10 cellular contexts compared by ENCODE assay signal in genomic region chr12:6769681-6770080, GRCh38. TPM values are rescaled to one million over a fixed set of nuclear protein-coding genes. Genes with fewer than 3 reads are reported as not detected.
DNase-seq lines count a peak whose midpoint lies in the region; ATAC-seq and TF ChIP-seq lines count a peak whose summit lies in the region.
"Had no signal": no experiment of that assay in that cellular context is flagged by ENCODE, and none has a peak within 500 bp of the region (broad histone marks: within the 10 kb centered on the region; RNA-seq: fewer than 3 reads in every experiment).

No MANE protein-coding gene starts in this region.

- H2AFZ ChIP-seq in GM23338, result no peak overlapping the region
- H2AFZ ChIP-seq in hepatocyte, result no peak overlapping the region

- H4K20me1 ChIP-seq in GM23338 (replicated peaks; ENCODE audit: insufficient read depth) (peaks cover 20% of the 10 kb centered on the region), hepatocyte (ENCODE audit: insufficient read depth, poor library complexity, severe bottlenecking) (peaks cover 26% of the 10 kb centered on the region)

- H3K9me3 ChIP-seq in hepatocyte (ENCODE audit: low read depth), result no peaks in the 10 kb centered on the region
- no peaks in the 10 kb centered on the region for H3K9me3 ChIP-seq in skeletal muscle satellite cell (replicated peaks; ENCODE audit: low read length)

- no peak for TF ChIP-seq CTCF in GM23338 (conservative IDR thresholded peaks at IDR 0.05; ENCODE audit: low read depth in 2 of 2)
- TF ChIP-seq CTCF in VCaP (conservative IDR thresholded peaks at IDR 0.05), result no peak
- TF ChIP-seq CTCF in hepatocyte (IDR thresholded peaks at IDR 0.05; ENCODE audit: poor library complexity), result no peak

- peaks cover 41% of the 10 kb centered on the region for H3K27me3 Mint-ChIP-seq in GM23338 (ENCODE audit: insufficient read depth, low read depth, poor library complexity)

- DNase-seq in GM23338 (ENCODE audit: low spot score) (no peak), hepatocyte (ENCODE audit: low spot score) (no peak), NCI-H524 treated with DMSO at 0.1 percent for 48 hours (lab: John Stamatoyannopoulos, UW) (no peak), AML-193 (lab: John Stamatoyannopoulos, UW) (no peak), NCI-H187 treated with DMSO at 0.1 percent for 48 hours (lab: John Stamatoyannopoulos, UW) (no peak)
- DNase-seq: NCI-H2029 had no signal

- no peak overlapping the region for H3K27ac Mint-ChIP-seq in GM23338

- peaks cover 61% of the 10 kb centered on the region for H3K4me1 Mint-ChIP-seq in GM23338

- no peaks in the 10 kb centered on the region for H3K36me3 ChIP-seq in GM23338 (ENCODE audit: insufficient read depth)
- H3K36me3 ChIP-seq in hepatocyte (replicated peaks; ENCODE audit: insufficient read depth, low read depth), result no peaks in the 10 kb centered on the region
- H3K36me3 ChIP-seq in skeletal muscle satellite cell (ENCODE audit: insufficient read depth, low read length), result peaks cover 28% of the 10 kb centered on the region

- ATAC-seq in GM23338, result no peak

- no peaks in the 10 kb centered on the region for H3K9me2 ChIP-seq in GM23338 (ENCODE audit: insufficient read depth)
- H3K9me2 ChIP-seq in hepatocyte (replicated peaks; ENCODE audit: insufficient read depth), result no peaks in the 10 kb centered on the region

- peaks cover 49% of the 10 kb centered on the region for H3F3A ChIP-seq in GM23338 (replicated peaks; ENCODE audit: low read depth)

- H3K9me3 Mint-ChIP-seq in GM23338, result no peaks in the 10 kb centered on the region; the same call in 2 of the 3 replicates

- H3K9ac ChIP-seq in skeletal muscle satellite cell (ENCODE audit: low read depth, low read length), result no peak overlapping the region

- WGBS in hepatocyte (ENCODE audit: low lambda C conversion rate, missing lambda C conversion rate), result 75% methylated on average over 3 of the region's 4 CpGs

- H3K27me3 ChIP-seq in GM23338 (ENCODE audit: insufficient read depth), result peaks cover 45% of the 10 kb centered on the region
- no peaks in the 10 kb centered on the region for H3K27me3 ChIP-seq in hepatocyte
- no peaks in the 10 kb centered on the region for H3K27me3 ChIP-seq in skeletal muscle satellite cell (ENCODE audit: control insufficient read depth, insufficient read depth, low read length)

- H3K79me2 ChIP-seq in GM23338 (replicated peaks; ENCODE audit: insufficient read depth) (peaks cover 20% of the 10 kb centered on the region), hepatocyte (peaks cover 32% of the 10 kb centered on the region)

- peaks cover 18% of the 10 kb centered on the region for H3K36me3 Mint-ChIP-seq in GM23338 (ENCODE audit: low read depth)

- H3K27ac ChIP-seq in GM23338 (ENCODE audit: low read depth) (no peak overlapping the region), VCaP (peak overlapping the region; percentile 97; the same call in 1 of the 2 replicates), hepatocyte (no peak overlapping the region)
- H3K27ac ChIP-seq: C4-2B had no signal

- no peak overlapping the region; the same call in 1 of the 2 replicates for H3K4me3 ChIP-seq in GM23338
- H3K4me3 ChIP-seq in hepatocyte, result no peak overlapping the region
- no peak overlapping the region for H3K4me3 ChIP-seq in skeletal muscle satellite cell (ENCODE audit: low read length)

- H3K4me2 ChIP-seq in GM23338 (peak overlapping the region; percentile 99), hepatocyte (peak overlapping the region; percentile 95), skeletal muscle satellite cell (ENCODE audit: low read length) (peak overlapping the region; percentile 93)

- H3K4me1 ChIP-seq in GM23338 (ENCODE audit: insufficient read depth) (peaks cover 50% of the 10 kb centered on the region), hepatocyte (ENCODE audit: insufficient read depth) (peaks cover 33% of the 10 kb centered on the region), skeletal muscle satellite cell (ENCODE audit: control insufficient read depth, insufficient read depth, low read length) (peaks cover 30% of the 10 kb centered on the region)

- H3K4me3 Mint-ChIP-seq in GM23338, result no peak overlapping the region

TF ChIP-seq in GM23338, 12 proteins besides CTCF, POLR2A, EP300 and RAD21:
- TF ChIP-seq EZH2 (IDR thresholded peaks at IDR 0.05; ENCODE audit: low read depth, unreplicated experiment) (no peak), ZNF114 (CRISPR knock-in tag; IDR thresholded peaks at IDR 0.05) (no peak), ZNF331 (CRISPR knock-in tag; IDR thresholded peaks at IDR 0.05; ENCODE audit: low read depth) (no peak), REST (IDR thresholded peaks at IDR 0.05; ENCODE audit: unreplicated experiment) (no peak), STAT1 (IDR thresholded peaks at IDR 0.05; ENCODE audit: unreplicated experiment) (no peak), JUNB (IDR thresholded peaks at IDR 0.05; ENCODE audit: unreplicated experiment) (no peak), CREB1 (CRISPR knock-in tag; IDR thresholded peaks at IDR 0.05; ENCODE audit: low read depth) (no peak), ETS1 (IDR thresholded peaks at IDR 0.05) (no peak), EZH2phosphoT487 (IDR thresholded peaks at IDR 0.05; ENCODE audit: unreplicated experiment) (no peak), POLR2AphosphoS5 (IDR thresholded peaks at IDR 0.05; ENCODE audit: low read depth) (no peak), NANOG (IDR thresholded peaks at IDR 0.05; ENCODE audit: borderline replicate concordance) (no peak)
TF ChIP-seq in GM23338: peak in this region for 0.

RNA-seq across cellular contexts. Expression of gene LAG3, which starts 2.6 kb away (rescaled TPM):
- 1.0 and 4.7 TPM in 2 replicates for total RNA-seq in GM23338 (2014; rRNA removed; shearing (Covaris generic))
- polyA plus RNA-seq in GM23338 (2016; fragmentation: Nextera tagmentation; extraction: Ambion mirVana) (3.7 and 3.9 TPM in 2 replicates), hepatocyte (0.91 and 1.2 TPM in 2 replicates)
- total RNA-seq in hepatocyte, result 0.52 and 0.70 TPM in 2 replicates
- total RNA-seq in skeletal muscle satellite cell (2012; rRNA removed), result under 0.01 TPM in 1 of 2 replicates, not detected in the other
- total RNA-seq: M059J had no signal

RNA-seq across cellular contexts. Expression of gene PTMS, which starts 3.5 kb away (rescaled TPM):
- 82.4 and 111 TPM in 2 replicates for total RNA-seq in GM23338 (2014; rRNA removed; shearing (Covaris generic))
- polyA plus RNA-seq in GM23338 (2016; fragmentation: Nextera tagmentation; extraction: Ambion mirVana) (238 and 270 TPM in 2 replicates), hepatocyte (282 and 315 TPM in 2 replicates)
- 179 and 180 TPM in 2 replicates for total RNA-seq in hepatocyte
- total RNA-seq in skeletal muscle satellite cell (2012; rRNA removed), result 50.5 and 63.9 TPM in 2 replicates

RNA-seq across cellular contexts. Expression of gene MLF2, which starts 16.7 kb away (rescaled TPM):
- total RNA-seq in GM23338 (2014; rRNA removed; shearing (Covaris generic)), result 289 and 292 TPM in 2 replicates
- polyA plus RNA-seq in GM23338 (2016; fragmentation: Nextera tagmentation; extraction: Ambion mirVana), result 280 and 283 TPM in 2 replicates
- total RNA-seq in hepatocyte, result 210 and 241 TPM in 2 replicates
- 508 and 535 TPM in 2 replicates for polyA plus RNA-seq in hepatocyte
- 140 and 177 TPM in 2 replicates for total RNA-seq in skeletal muscle satellite cell (2012; rRNA removed)

RNA-seq across cellular contexts. Expression of gene CD4, which starts 19.6 kb away (rescaled TPM):
- total RNA-seq in GM23338 (2014; rRNA removed; shearing (Covaris generic)), result 1.5 and 2.2 TPM in 2 replicates
- 2.0 and 2.1 TPM in 2 replicates for polyA plus RNA-seq in GM23338 (2016; fragmentation: Nextera tagmentation; extraction: Ambion mirVana)
- total RNA-seq in hepatocyte, result 2.4 and 2.7 TPM in 2 replicates
- 2.7 and 6.4 TPM in 2 replicates for polyA plus RNA-seq in hepatocyte
- total RNA-seq in skeletal muscle satellite cell (2012; rRNA removed), result not detected in 2 replicates
- total RNA-seq: M059J had no signal

RNA-seq across cellular contexts. Expression of gene COPS7A, which starts 45.8 kb away (rescaled TPM):
- total RNA-seq in GM23338 (2014; rRNA removed; shearing (Covaris generic)), result 51.9 and 53.9 TPM in 2 replicates
- polyA plus RNA-seq in GM23338 (2016; fragmentation: Nextera tagmentation; extraction: Ambion mirVana) (36.9 and 37.7 TPM in 2 replicates), hepatocyte (65.2 and 73.6 TPM in 2 replicates)
- 46.9 and 56.7 TPM in 2 replicates for total RNA-seq in hepatocyte
- 95.3 and 114 TPM in 2 replicates for total RNA-seq in skeletal muscle satellite cell (2012; rRNA removed)
